Comparison of ENCODE assay signal across 11 cellular contexts in the genomic region with DNA sequence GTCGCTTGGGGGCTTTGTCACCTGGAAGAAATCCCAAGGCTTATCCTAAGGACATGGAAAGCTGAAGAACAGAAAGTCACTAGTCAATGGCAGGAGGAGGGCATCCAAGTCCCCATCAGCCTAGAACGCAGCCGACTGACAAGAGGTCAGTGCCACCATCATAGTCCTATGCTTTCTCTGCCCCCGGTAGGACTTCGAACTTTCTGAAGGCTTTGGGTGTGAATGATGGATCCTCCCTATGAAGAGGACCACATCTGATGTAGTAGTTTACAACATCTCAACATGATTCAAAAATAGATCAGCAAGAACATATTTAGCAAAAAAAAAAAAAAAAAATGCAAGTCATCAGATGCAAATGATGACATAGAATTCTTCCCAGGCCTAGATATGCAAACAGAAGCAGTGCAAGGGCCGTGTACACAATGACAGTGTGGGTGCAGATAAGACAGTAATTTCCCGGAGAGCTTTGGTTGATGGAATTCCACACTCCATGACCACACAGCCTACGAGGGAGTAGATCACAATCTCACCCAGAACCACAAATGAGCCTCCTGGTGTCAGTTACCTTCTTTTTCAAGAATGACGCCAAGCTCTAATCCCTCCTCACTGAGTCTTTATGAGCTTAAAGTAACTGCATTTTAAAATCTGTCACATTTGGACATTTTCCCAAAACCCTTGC.
DNase-seq lines count a peak whose midpoint lies in the region; ATAC-seq and TF ChIP-seq lines count a peak whose summit lies in the region.
"Had no signal": no experiment of that assay in that cellular context is flagged by ENCODE, and none has a peak within 500 bp of the region (broad histone marks: within the 10 kb centered on the region; RNA-seq: fewer than 3 reads in every experiment).

No MANE protein-coding gene starts in this region.

- H3K4me3 ChIP-seq in adipocyte (ENCODE audit: low read length), result no peak overlapping the region
- no peak overlapping the region for H3K4me3 ChIP-seq in thoracic aorta
- no peak overlapping the region for H3K4me3 ChIP-seq in prostate gland
- H3K4me3 ChIP-seq: skin epidermis had no signal

- no peaks in the 10 kb centered on the region for H3K36me3 ChIP-seq in adipocyte (ENCODE audit: control insufficient read depth, insufficient read depth, low read length, severe bottlenecking)
- no peaks in the 10 kb centered on the region for H3K36me3 ChIP-seq in thoracic aorta
- H3K36me3 ChIP-seq in prostate gland, result no peaks in the 10 kb centered on the region

- WGBS in prostate gland, result 61% methylated on average over 9 of the region's 9 CpGs

- TF ChIP-seq POLR2A in prostate gland (IDR thresholded peaks at IDR 0.05), result no peak

- H3K9me3 ChIP-seq in adipocyte (ENCODE audit: control insufficient read depth, low read length), result peaks cover 2% of the 10 kb centered on the region
- H3K9me3 ChIP-seq in thoracic aorta, result no peaks in the 10 kb centered on the region
- no peaks in the 10 kb centered on the region for H3K9me3 ChIP-seq in prostate gland

- ATAC-seq in thoracic aorta (ENCODE audit: insufficient number of reproducible peaks, low FRiP score, low read depth) (no peak), SK-N-SH treated with all-trans-retinoic acid at 6 μM for 48 hours (no peak)

- peak overlapping the region; percentile 20 to 22 for H3K27ac ChIP-seq in thoracic aorta
- H3K27ac ChIP-seq in prostate gland, result no peak overlapping the region

- H3K27me3 ChIP-seq in adipocyte (replicated peaks; ENCODE audit: control insufficient read depth, insufficient read depth, low read length), result no peaks in the 10 kb centered on the region
- no peaks in the 10 kb centered on the region for H3K27me3 ChIP-seq in thoracic aorta (replicated peaks; ENCODE audit: insufficient read depth)
- no peaks in the 10 kb centered on the region for H3K27me3 ChIP-seq in prostate gland (replicated peaks; ENCODE audit: insufficient read depth)

- intact Hi-C loops in prostate gland (cut with DNase I), result no loop called here

- DNase-seq in NCI-H2196 (lab: John Stamatoyannopoulos, UW; ENCODE audit: unreplicated experiment) (peak; percentile 31), NCI-H2196 treated with DMSO at 0.1 percent for 48 hours (lab: John Stamatoyannopoulos, UW; ENCODE audit: unreplicated experiment) (no peak), adipocyte (ENCODE audit: low read depth) (peak; percentile 58), left kidney (ENCODE audit: low read depth, low spot score) (peak; percentile 24), thoracic aorta (ENCODE audit: low spot score) (no peak), prostate gland (ENCODE audit: low spot score) (no peak), NCI-H2081 treated with DMSO at 0.1 percent for 48 hours (lab: John Stamatoyannopoulos, UW) (no peak)
- DNase-seq: activated CD4-positive, alpha-beta T cell treated with anti-CD3 and anti-CD28 coated beads for 1 hour; NCI-H510A treated with DMSO at 0.1 percent for 48 hours had no signal

- H3K9ac ChIP-seq in adipocyte (ENCODE audit: low read length), result no peak overlapping the region

- H3K4me1 ChIP-seq in adipocyte (ENCODE audit: control insufficient read depth, insufficient read depth, low read length) (peaks cover 12% of the 10 kb centered on the region), thoracic aorta (ENCODE audit: control insufficient read depth in 1 of 2, low read depth in 2 of 2) (peaks cover 4 to 11% of the 10 kb centered on the region in 2 donors), prostate gland (replicated peaks) (no peaks in the 10 kb centered on the region)

- TF ChIP-seq CTCF in thoracic aorta (IDR thresholded peaks at IDR 0.05) (no peak), prostate gland (IDR thresholded peaks at IDR 0.05) (no peak)

TF ChIP-seq in SK-N-SH treated with all-trans-retinoic acid at 6 μM for 48 hours, 23 proteins besides CTCF, POLR2A, EP300 and RAD21:
- no peak for TF ChIP-seq ISL1 (CRISPR knock-in tag; IDR thresholded peaks at IDR 0.05)
TF ChIP-seq in SK-N-SH treated with all-trans-retinoic acid at 6 μM for 48 hours: peak in this region for 0.

Comparison
In these comparisons a context has a peak if more than half of its experiments do, and no peak if none do; other contexts are left out.
1. DNase-seq: peak in NCI-H2196 (single experiment), adipocyte (single experiment) and left kidney (single experiment); none in NCI-H2196 treated with DMSO at 0.1 percent for 48 hours (single experiment), thoracic aorta (single experiment), prostate gland (single experiment) and NCI-H2081 treated with DMSO at 0.1 percent for 48 hours (single experiment).
2. H3K27ac ChIP-seq: peak in thoracic aorta (2 of 2); none in prostate gland (0 of 2).